Comparison of ENCODE assay signal across 20 cellular contexts in the genomic region with DNA sequence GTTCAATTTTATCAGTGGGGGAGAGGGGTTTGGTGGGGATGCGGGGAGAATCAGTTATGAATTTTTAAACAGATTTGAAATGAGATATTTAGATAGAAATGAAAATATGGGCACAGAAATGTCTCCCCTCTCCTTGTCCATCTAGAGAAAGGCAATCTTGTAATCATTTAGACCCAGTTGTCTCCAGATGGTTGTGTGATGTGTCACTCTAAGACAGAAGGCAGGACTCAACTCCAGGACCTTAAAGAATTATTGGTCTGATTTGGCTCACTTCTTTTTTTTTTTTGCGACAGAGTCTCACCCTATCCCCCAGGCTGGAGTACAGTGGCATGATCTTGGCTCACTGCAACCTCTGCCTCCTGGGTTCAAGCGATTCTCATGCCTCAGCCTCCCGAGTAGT.
DNase-seq lines count a peak whose midpoint lies in the region; ATAC-seq lines count a peak whose summit lies in the region.
"Had no signal": no experiment of that assay in that cellular context is flagged by ENCODE, and none has a peak within 500 bp of the region (broad histone marks: within the 10 kb centered on the region; RNA-seq: fewer than 3 reads in every experiment).

No MANE protein-coding gene starts in this region.

- ATAC-seq in GM21529 (IDR thresholded peaks at IDR 0.05; ENCODE audit: unreplicated experiment) (no peak), HG03460 (IDR thresholded peaks at IDR 0.05; ENCODE audit: unreplicated experiment) (no peak)

- DNase-seq in ELR (ENCODE audit: low read depth) (peak; percentile 55), LHCN-M2 (ENCODE audit: low read depth) (peak; percentile 73), fibroblast of peridontal ligament (ENCODE audit: extremely low read depth) (peak; percentile 25), NCI-H2196 treated with DMSO at 0.1 percent for 48 hours (lab: John Stamatoyannopoulos, UW; ENCODE audit: unreplicated experiment) (no peak)
- DNase-seq in stimulated activated CD4-positive, alpha-beta T cell treated with anti-CD3 and anti-CD28 coated beads, Interleukin-4, amount 100 ng/mL, for 1 hour: no peak
- DNase-seq: Caco-2; CD4-positive, alpha-beta memory T cell; DMS 273 treated with DMSO at 0.1 percent for 48 hours; DMS79 treated with DMSO at 0.1 percent for 48 hours; Karpas-422; MM.1S; NCI-H1048; NCI-H1417 treated with DMSO at 0.1 percent for 48 hours; NCI-H187 treated with DMSO at 0.1 percent for 48 hours; NCI-H2107; NCI-H510A treated with DMSO at 0.1 percent for 48 hours; NCI-H748 treated with DMSO at 0.1 percent for 48 hours; NK-92 treated with Interleukin-12 subunit alpha and Interleukin-12 subunit beta, amount 100 ng/mL, for 24 hours had no signal

Comparison
In these comparisons a context has a peak if more than half of its experiments do, and no peak if none do; other contexts are left out.
1. DNase-seq: peak in ELR (single experiment), LHCN-M2 (single experiment) and fibroblast of peridontal ligament (single experiment); none in stimulated activated CD4-positive, alpha-beta T cell treated with anti-CD3 and anti-CD28 coated beads, Interleukin-4, amount 100 ng/mL, for 1 hour (single experiment) and NCI-H2196 treated with DMSO at 0.1 percent for 48 hours (single experiment).